33 cellular contexts compared by ENCODE assay signal in genomic region chr21:29716753-29717152, GRCh38.
A peak's percentile ranks its signal among the peaks of the same experiment; 100 is the strongest.
DNase-seq lines count a peak whose midpoint lies in the region; ATAC-seq, FAIRE-seq and TF ChIP-seq lines count a peak whose summit lies in the region.
"Had no signal": no experiment of that assay in that cellular context is flagged by ENCODE, and none has a peak within 500 bp of the region (broad histone marks: within the 10 kb centered on the region; RNA-seq: fewer than 3 reads in every experiment).

No MANE protein-coding gene starts in this region.

- no peak overlapping the region for H3K27ac ChIP-seq in HEK293 (ENCODE audit: extremely low read depth, low read depth, low read length)
- no peak overlapping the region for H3K27ac ChIP-seq in K562 (ENCODE audit: extremely low read depth, low read depth, low read length)
- H3K27ac ChIP-seq: 22Rv1; A549; BLaER1; BLaER1 treated with 17β-estradiol and CSF1 and Interleukin-3, amounts not matched to agents 10 nM and 100 nM; C4-2B had no signal

- POLR2A ChIA-PET in HEK293 (lab: Yijun Ruan, JAX), result no interaction called here
- POLR2A ChIA-PET in K562 (lab: Yijun Ruan, JAX), result no interaction called here

- no peak overlapping the region for H2AFZ ChIP-seq in K562 (ENCODE audit: low read depth, low read length)

- H3K9me1 ChIP-seq in K562 (ENCODE audit: control insufficient read depth, insufficient read depth, low read length), result no peaks in the 10 kb centered on the region

- no peak for DNase-seq in K562 (ENCODE audit: extremely low read depth in 1 of 4, low spot score in 3 of 4)
- no peak for DNase-seq in activated naive CD8-positive, alpha-beta T cell treated with anti-CD3 and anti-CD28 coated beads, Interleukin-2, amount 50 U/mL, for 24 hours
- DNase-seq: 8988T; ACHN; AML-193; BE2C; C1 segment of cervical spinal cord; Caco-2; Calu3; CD4-positive, alpha-beta memory T cell; CD4-positive, alpha-beta T cell; CD4-positive, CD25-positive, alpha-beta regulatory T cell; CD8-positive, alpha-beta memory T cell; CD8-positive, alpha-beta T cell; COR-L47; DMS 273 treated with DMSO at 0.1 percent for 48 hours; DMS153; DMS53; DMS79; DMS79 treated with DMSO at 0.1 percent for 48 hours; DND-41; EL had no signal

- H3K4me1 Mint-ChIP-seq in activated naive CD8-positive, alpha-beta T cell treated with anti-CD3 and anti-CD28 coated beads, Interleukin-2, amount 50 U/mL, for 24 hours, result no peaks in the 10 kb centered on the region
- H3K4me1 Mint-ChIP-seq: B cell; CD14-positive monocyte; CD4-positive, alpha-beta memory T cell; CD4-positive, CD25-positive, alpha-beta regulatory T cell; CD8-positive, alpha-beta memory T cell had no signal

- peaks cover 8% of the 10 kb centered on the region for H3K9me3 Mint-ChIP-seq in activated naive CD8-positive, alpha-beta T cell treated with anti-CD3 and anti-CD28 coated beads, Interleukin-2, amount 50 U/mL, for 24 hours

- H3K4me3 Mint-ChIP-seq in activated naive CD8-positive, alpha-beta T cell treated with anti-CD3 and anti-CD28 coated beads, Interleukin-2, amount 50 U/mL, for 24 hours, result no peak overlapping the region
- H3K4me3 Mint-ChIP-seq: B cell; CD14-positive monocyte; CD4-positive, alpha-beta memory T cell; CD4-positive, alpha-beta T cell; CD4-positive, CD25-positive, alpha-beta regulatory T cell; CD8-positive, alpha-beta memory T cell; CD8-positive, alpha-beta T cell had no signal

- H3K4me2 ChIP-seq in K562 (ENCODE audit: insufficient read depth, low read length), result no peak overlapping the region
- H3K4me2 ChIP-seq: A549; BLaER1; BLaER1 treated with 17β-estradiol and CSF1 and Interleukin-3, amounts not matched to agents 10 nM and 100 nM had no signal

- H3K36me3 ChIP-seq in HEK293 (ENCODE audit: control insufficient read depth in 2 of 2, insufficient read depth in 1 of 2, low read length in 2 of 2) (no peaks in the 10 kb centered on the region), K562 (ENCODE audit: control insufficient read depth, insufficient read depth, low read length) (no peaks in the 10 kb centered on the region)
- H3K36me3 ChIP-seq: BE2C, BLaER1 had no signal

- H3K9ac ChIP-seq in K562 (ENCODE audit: insufficient read depth in 1 of 2, low read depth in 2 of 2, low read length in 2 of 2), result no peak overlapping the region
- H3K9ac ChIP-seq: BLaER1; BLaER1 treated with 17β-estradiol and CSF1 and Interleukin-3, amounts not matched to agents 10 nM and 100 nM had no signal

- ATAC-seq in K562, result no peak
- ATAC-seq in GM18517 (IDR thresholded peaks at IDR 0.05; ENCODE audit: unreplicated experiment), result no peak
- ATAC-seq in activated naive CD8-positive, alpha-beta T cell treated with anti-CD3 and anti-CD28 coated beads, Interleukin-2, amount 50 U/mL, for 24 hours, result no peak
- ATAC-seq: A549; CD8-positive, alpha-beta T cell had no signal

- no peaks in the 10 kb centered on the region for H3K79me2 ChIP-seq in K562 (ENCODE audit: control insufficient read depth, insufficient read depth, low read length)

- no peaks in the 10 kb centered on the region for H4K20me1 ChIP-seq in K562 (replicated peaks; ENCODE audit: control insufficient read depth, insufficient read depth, low read length)
- H4K20me1 ChIP-seq: BLaER1; BLaER1 treated with 17β-estradiol and CSF1 and Interleukin-3, amounts not matched to agents 10 nM and 100 nM had no signal

- TF ChIP-seq CTCF in HEK293 (tag by site-specific recombination; IDR thresholded peaks at IDR 0.05) (no peak), K562 (IDR thresholded peaks at IDR 0.05 in 2 of 3, conservative IDR thresholded peaks at IDR 0.05 in 1 of 3; ENCODE audit: insufficient read depth in 2 of 3, low read depth in 1 of 3, low read length in 3 of 3) (no peak)

- TF ChIP-seq RAD21 in K562 (CRISPR knock-in tag; conservative IDR thresholded peaks at IDR 0.05 in 1 of 2, IDR thresholded peaks at IDR 0.05 in 1 of 2), result no peak

- no peak for TF ChIP-seq EP300 in K562 (IDR thresholded peaks at IDR 0.05; ENCODE audit: low read length)

- WGBS in K562 (ENCODE audit: insufficient coverage, low coverage, missing lambda C conversion rate), result 73% methylated on average over 2 of the region's 2 CpGs

- intact Hi-C loops in K562 (cut with micrococcal nuclease), result no loop called here

- no peak for TF ChIP-seq POLR2A in K562 (conservative IDR thresholded peaks at IDR 0.05)

- FAIRE-seq in K562 (lab: Jason Lieb, UNC), result no peak
- FAIRE-seq: A204.1, A549, D721Med had no signal

- in situ Hi-C loops in K562 (cut with MboI), result no loop called here

- H3K27me3 Mint-ChIP-seq in activated naive CD8-positive, alpha-beta T cell treated with anti-CD3 and anti-CD28 coated beads, Interleukin-2, amount 50 U/mL, for 24 hours, result peaks cover 2% of the 10 kb centered on the region
- H3K27me3 Mint-ChIP-seq: CD4-positive, alpha-beta memory T cell; CD4-positive, CD25-positive, alpha-beta regulatory T cell; CD8-positive, alpha-beta memory T cell had no signal

- no peak overlapping the region for H3K27ac Mint-ChIP-seq in activated naive CD8-positive, alpha-beta T cell treated with anti-CD3 and anti-CD28 coated beads, Interleukin-2, amount 50 U/mL, for 24 hours
- H3K27ac Mint-ChIP-seq: B cell; CD14-positive monocyte; CD4-positive, alpha-beta memory T cell; CD4-positive, alpha-beta T cell; CD4-positive, CD25-positive, alpha-beta regulatory T cell; CD8-positive, alpha-beta memory T cell; CD8-positive, alpha-beta T cell had no signal

- H3K27me3 ChIP-seq in K562 (ENCODE audit: control insufficient read depth in 2 of 2, insufficient read depth in 2 of 2, low read length in 2 of 2), result no peaks in the 10 kb centered on the region
- H3K27me3 ChIP-seq: BE2C; BLaER1; BLaER1 treated with 17β-estradiol and CSF1 and Interleukin-3, amounts not matched to agents 10 nM and 100 nM had no signal

- H3K4me3 ChIP-seq in HEK293 (ENCODE audit: low read depth, low read length) (no peak overlapping the region), K562 (no peak overlapping the region)
- H3K4me3 ChIP-seq: A549; BLaER1; BLaER1 treated with 17β-estradiol and CSF1 and Interleukin-3, amounts not matched to agents 10 nM and 100 nM had no signal

- no peaks in the 10 kb centered on the region for H3K36me3 Mint-ChIP-seq in activated naive CD8-positive, alpha-beta T cell treated with anti-CD3 and anti-CD28 coated beads, Interleukin-2, amount 50 U/mL, for 24 hours (ENCODE audit: low read depth)
- H3K36me3 Mint-ChIP-seq: CD14-positive monocyte; CD4-positive, alpha-beta memory T cell; CD4-positive, CD25-positive, alpha-beta regulatory T cell; CD8-positive, alpha-beta memory T cell; CD8-positive, alpha-beta T cell had no signal

- no TSS peak for BruUV-seq in K562 (replicated peaks; lab: Mats Ljungman, UMichigan)

- H3K9me3 ChIP-seq in HEK293 (ENCODE audit: control insufficient read depth, insufficient read depth, low read depth, low read length), result no peaks in the 10 kb centered on the region
- H3K9me3 ChIP-seq in K562 (replicated peaks; ENCODE audit: control insufficient read depth, insufficient read depth, low read depth, low read length), result peaks cover 6% of the 10 kb centered on the region; the same call in 1 of the 2 replicates
- H3K9me3 ChIP-seq: A549, BE2C, Caco-2 had no signal

- CTCF ChIA-PET in HEK293 (lab: Yijun Ruan, JAX) (no interaction called here), K562 (lab: Yijun Ruan, JAX; ENCODE audit: low intra/inter-chr PET ratio) (no interaction called here)

- H3K4me1 ChIP-seq in HEK293 (ENCODE audit: control insufficient read depth, insufficient read depth, low read length), result no peaks in the 10 kb centered on the region
- no peaks in the 10 kb centered on the region for H3K4me1 ChIP-seq in K562 (replicated peaks in 1 of 2; ENCODE audit: control insufficient read depth in 2 of 2, insufficient read depth in 2 of 2, low read length in 2 of 2)
- H3K4me1 ChIP-seq: A549; BE2C; BLaER1; BLaER1 treated with 17β-estradiol and CSF1 and Interleukin-3, amounts not matched to agents 10 nM and 100 nM; Caco-2 had no signal

TF ChIP-seq in HEK293, 187 proteins besides CTCF, POLR2A, EP300 and RAD21:
- TF ChIP-seq ZNF510 (tag by site-specific recombination; IDR thresholded peaks at IDR 0.05; ENCODE audit: insufficient replicate concordance) (no peak), ZNF585B (tag by site-specific recombination; IDR thresholded peaks at IDR 0.05) (peak; percentile 63)

TF ChIP-seq in K562, 482 proteins besides CTCF, POLR2A, EP300 and RAD21:
- TF ChIP-seq ZNF184 (CRISPR knock-in tag; IDR thresholded peaks at IDR 0.05) (no peak), ZNF79 (CRISPR knock-in tag; IDR thresholded peaks at IDR 0.05; ENCODE audit: low read depth) (no peak), ZNF280A (IDR thresholded peaks at IDR 0.05; ENCODE audit: low read depth, partially characterized antibody) (peak; percentile 8), ZFP36 (IDR thresholded peaks at IDR 0.05; ENCODE audit: low read depth, low read length, partially characterized antibody) (peak; percentile 61), ZNF431 (CRISPR knock-in tag; IDR thresholded peaks at IDR 0.05) (no peak)
